In genomic region chr1:180156631-180157091, GRCh38 we compare ENCODE assay signal across 7 cellular contexts. TPM values are rescaled to one million over a fixed set of nuclear protein-coding genes. Genes with fewer than 3 reads are reported as not detected.
DNase-seq lines count a peak whose midpoint lies in the region; ATAC-seq, FAIRE-seq and TF ChIP-seq lines count a peak whose summit lies in the region.

No MANE protein-coding gene starts in this region.

- H3K27ac ChIP-seq in endodermal cell (ENCODE audit: low read depth, low read length) = no peak overlapping the region
- H3K27ac ChIP-seq in pancreas = peak overlapping the region; percentile 75 to 94 (median 88)
- H3K27ac ChIP-seq in suprapubic skin = no peak overlapping the region

- peaks cover 52% of the 10 kb centered on the region for H3K4me1 Mint-ChIP-seq in endodermal cell

- peaks cover 30% of the 10 kb centered on the region for H3K4me1 ChIP-seq in endodermal cell (ENCODE audit: control insufficient read depth, insufficient read depth, low read length)
- H3K4me1 ChIP-seq in pancreas = peaks cover 19 to 48% (median 44%) of the 10 kb centered on the region in 3 donors
- H3K4me1 ChIP-seq in suprapubic skin = peaks cover 34% of the 10 kb centered on the region

- no peak for TF ChIP-seq EP300 in suprapubic skin (IDR thresholded peaks at IDR 0.05)

- H3K9ac ChIP-seq in endodermal cell (ENCODE audit: extremely low read depth, low read length, poor library complexity, severe bottlenecking) = no peak overlapping the region

- no peak for FAIRE-seq in pancreas (lab: Jason Lieb, UNC)

- TF ChIP-seq CTCF in NB4 (IDR thresholded peaks at IDR 0.05; ENCODE audit: low read depth, low read length) = no peak
- TF ChIP-seq CTCF in endodermal cell (conservative IDR thresholded peaks at IDR 0.05) = no peak
- TF ChIP-seq CTCF in pancreas (IDR thresholded peaks at IDR 0.05) = no peak
- TF ChIP-seq CTCF in suprapubic skin (IDR thresholded peaks at IDR 0.05) = no peak

- H3K4me3 ChIP-seq in NB4 (ENCODE audit: low read depth, low read length) = peak overlapping the region; percentile 12
- peak overlapping the region; percentile 85 for H3K4me3 ChIP-seq in endodermal cell (ENCODE audit: low read length)
- H3K4me3 ChIP-seq in pancreas = peak overlapping the region in 3 of 4 donors; percentile 3 to 94 (median 89)
- no peak overlapping the region for H3K4me3 ChIP-seq in suprapubic skin

- H3K36me3 ChIP-seq in endodermal cell (ENCODE audit: control insufficient read depth, insufficient read depth, low read length) (no peaks in the 10 kb centered on the region), pancreas (no peaks in the 10 kb centered on the region), suprapubic skin (no peaks in the 10 kb centered on the region)

- H3K27me3 ChIP-seq in endodermal cell (ENCODE audit: control insufficient read depth, insufficient read depth, low read length, poor library complexity, severe bottlenecking) (peaks cover 20% of the 10 kb centered on the region), pancreas (no peaks in the 10 kb centered on the region), suprapubic skin (no peaks in the 10 kb centered on the region)

- TF ChIP-seq POLR2A in NB4 (IDR thresholded peaks at IDR 0.05; ENCODE audit: extremely low read depth, insufficient read length) = no peak
- TF ChIP-seq POLR2A in suprapubic skin (IDR thresholded peaks at IDR 0.05) = no peak

- peaks cover 31% of the 10 kb centered on the region for H3K27me3 Mint-ChIP-seq in endodermal cell (ENCODE audit: insufficient read depth)

- DNase-seq in EH (ENCODE audit: low read depth) = peak; percentile 72
- peak; percentile 59 for DNase-seq in NB4 (ENCODE audit: low read depth)
- DNase-seq in endodermal cell = no peak
- DNase-seq in pancreas = no peak
- DNase-seq in suprapubic skin (ENCODE audit: low spot score in 2 of 2) = no peak
- DNase-seq in germinal center (ENCODE audit: low spot score) = no peak

- peak overlapping the region; percentile 89 for H3K4me3 Mint-ChIP-seq in endodermal cell

- WGBS in endodermal cell (ENCODE audit: insufficient coverage in 1 of 2, insufficient read length in 1 of 2), 2 experiments = 85 to 95% methylated on average over 2 of the region's 2 CpGs
- whole genome bisulfite sequencing in pancreas, 2 donors = 35 to 39% methylated on average over 2 of the region's 2 CpGs
- 85% methylated on average over 2 of the region's 2 CpGs for WGBS in suprapubic skin

- no peak for ATAC-seq in pancreas
- ATAC-seq in HG03342 (IDR thresholded peaks at IDR 0.05; ENCODE audit: unreplicated experiment) = no peak

- H3K27ac Mint-ChIP-seq in endodermal cell = no peak overlapping the region

- no peaks in the 10 kb centered on the region for H3K36me3 Mint-ChIP-seq in endodermal cell (ENCODE audit: low read depth)

- intact Hi-C loops in pancreas (cut with DNase I) = no loop called here

- H3K9me3 ChIP-seq in endodermal cell (ENCODE audit: control insufficient read depth, low read length) = no peaks in the 10 kb centered on the region
- H3K9me3 ChIP-seq in pancreas = no peaks in the 10 kb centered on the region
- H3K9me3 ChIP-seq in suprapubic skin = no peaks in the 10 kb centered on the region

- no peaks in the 10 kb centered on the region for H3K9me3 Mint-ChIP-seq in endodermal cell

RNA-seq across cellular contexts. Expression of gene QSOX1, which starts 2.0 kb away (rescaled TPM):
- 100 to 1,000 TPM in 1 of 2 donors, 10 to 100 TPM in 1; 77.9 to 116 TPM for total RNA-seq in endodermal cell
- polyA plus RNA-seq in endodermal cell (2013, experiment 1 of 2) = 41.5 TPM
- polyA plus RNA-seq in endodermal cell (2013, experiment 2 of 2) = 39.1 TPM
- total RNA-seq in pancreas = 100 to 1,000 TPM in 4 of 6 donors, 10 to 100 TPM in 2; 67.5 to 143 (median 123) TPM
- 100 to 1,000 TPM in 1 of 2 donors, 10 to 100 TPM in 1; 85.1 to 117 TPM for polyA plus RNA-seq in pancreas
- total RNA-seq in suprapubic skin = 10 to 100 TPM; 56.6 to 66.1 (median 61.5) TPM

Comparison
In these comparisons a context has a peak if more than half of its experiments do, and no peak if none do; other contexts are left out.
1. DNase-seq: peak in EH (single experiment) and NB4 (single experiment); none in endodermal cell (single experiment), pancreas (0 of 6), suprapubic skin (0 of 2) and germinal center (single experiment).
2. H3K27ac ChIP-seq: peak in pancreas (4 of 4); none in endodermal cell (single experiment) and suprapubic skin (single experiment).